Comparison of ENCODE assay signal across 7 cellular contexts in the genomic region with DNA sequence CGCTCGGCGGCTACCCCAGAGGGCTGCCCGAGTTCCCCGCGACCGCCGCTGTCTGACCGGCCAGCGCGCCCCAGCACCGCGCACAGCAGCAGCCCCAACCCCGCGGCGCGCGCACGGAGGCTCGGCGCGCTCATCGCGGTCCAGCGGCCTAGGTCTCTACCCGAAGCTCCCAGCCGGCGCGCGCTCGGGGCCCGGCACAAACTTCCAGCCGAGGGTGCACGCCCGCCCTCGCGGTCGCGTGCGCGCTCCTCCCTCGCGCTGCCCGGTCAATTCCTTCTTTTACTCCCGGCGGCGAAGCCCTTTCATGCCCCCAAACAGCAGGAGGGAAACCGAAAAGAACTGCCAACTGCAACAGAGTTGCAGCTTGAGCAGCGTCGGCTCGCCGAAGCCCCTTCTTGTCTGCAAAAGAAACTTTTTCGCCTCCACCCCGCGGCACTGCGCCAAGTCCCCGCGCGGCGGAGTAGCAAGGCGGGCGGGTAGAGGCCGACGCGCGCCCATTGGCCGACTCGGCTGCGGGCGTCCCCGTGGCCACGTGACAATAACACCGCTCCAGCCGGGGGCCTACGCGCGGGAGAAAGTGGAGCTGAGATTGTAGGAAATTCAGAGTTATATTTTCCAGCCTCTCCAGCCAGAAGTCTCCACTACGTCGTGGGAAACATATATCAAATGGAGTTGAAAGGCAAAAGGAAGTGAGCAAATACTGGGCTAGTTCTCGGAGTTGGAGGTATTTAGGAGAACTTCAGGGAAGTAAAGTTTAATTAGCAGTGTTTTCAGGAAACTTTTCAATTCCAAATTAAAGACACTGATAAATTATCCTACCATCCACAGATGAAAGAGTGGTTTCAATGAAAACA. TPM values are rescaled to one million over a fixed set of nuclear protein-coding genes. Genes with fewer than 3 reads are reported as not detected.
DNase-seq lines count a peak whose midpoint lies in the region; ATAC-seq and TF ChIP-seq lines count a peak whose summit lies in the region.

Gene LRIG3 (minus strand): TSS at position 403 of the 854 bp plus-strand sequence. CDS start 269 bp downstream, at position 134.

- H3K27ac ChIP-seq in duodenal mucosa (ENCODE audit: low read depth, low read length) (peak within 1 kb of the TSS; percentile 84), left lung (peak within 1 kb of the TSS; percentile 86 to 97)

- H3K9me3 ChIP-seq in duodenal mucosa (ENCODE audit: control insufficient read depth in 1 of 2, low read length in 2 of 2) = no peaks in the 10 kb centered on the region
- no peaks in the 10 kb centered on the region for H3K9me3 ChIP-seq in left lung

- TF ChIP-seq CTCF in GM12865 (IDR thresholded peaks at IDR 0.05; ENCODE audit: insufficient read depth, low read depth, low read length, missing control alignments) (peak; percentile 18), left lung (IDR thresholded peaks at IDR 0.05) (no peak)

- peaks cover 13 to 32% of the 10 kb centered on the region in 2 donors for H3K4me1 ChIP-seq in duodenal mucosa (ENCODE audit: control insufficient read depth in 1 of 2, insufficient read depth in 2 of 2, low read length in 2 of 2)
- H3K4me1 ChIP-seq in left lung = peaks cover 0 to 3% of the 10 kb centered on the region in 2 donors

- intact Hi-C loops in left lung (cut with DNase I) = no loop called here

- DNase-seq in GM12865 (ENCODE audit: low read depth) = peak; percentile 91
- peak; percentile 88 for DNase-seq in HuH-7 (ENCODE audit: low spot score)
- peak; percentile 85 for DNase-seq in SK-N-DZ (ENCODE audit: low spot score)
- DNase-seq in left lung = peak; percentile 89 to 90
- peak; percentile 26 for DNase-seq in stimulated activated naive CD8-positive, alpha-beta T cell treated with anti-CD3 and anti-CD28 coated beads, Interleukin-15, Interleukin-2, amounts not matched to agents 100 U/mL and 50 U/mL, for 24 hours

- H3K36me3 ChIP-seq in duodenal mucosa (ENCODE audit: control insufficient read depth in 1 of 2, insufficient read depth in 2 of 2, low read length in 2 of 2) (no peaks in the 10 kb centered on the region), left lung (no peaks in the 10 kb centered on the region)

- peak within 1 kb of the TSS; percentile 70 to 84 for H3K9ac ChIP-seq in duodenal mucosa (ENCODE audit: low read depth in 1 of 2, low read length in 2 of 2)

- H3K27me3 ChIP-seq in duodenal mucosa (ENCODE audit: control insufficient read depth in 1 of 2, insufficient read depth in 2 of 2, low read length in 2 of 2) (no peaks in the 10 kb centered on the region), left lung (peaks cover 0 to 33% of the 10 kb centered on the region in 2 donors)

- peak; percentile 83 for ATAC-seq in GM21786 (IDR thresholded peaks at IDR 0.05; ENCODE audit: unreplicated experiment)
- peak; percentile 85 for ATAC-seq in left lung
- no peak for ATAC-seq in stimulated activated naive CD8-positive, alpha-beta T cell treated with anti-CD3 and anti-CD28 coated beads, Interleukin-15, Interleukin-2, amounts not matched to agents 100 U/mL and 50 U/mL, for 24 hours

- peak within 1 kb of the TSS; percentile 90 for H3K4me3 ChIP-seq in GM12865 (ENCODE audit: low read depth, low read length)
- peak within 1 kb of the TSS; percentile 81 to 92 for H3K4me3 ChIP-seq in duodenal mucosa (ENCODE audit: low read depth in 1 of 2, low read length in 2 of 2)
- peak within 1 kb of the TSS; percentile 61 to 66 for H3K4me3 ChIP-seq in left lung

RNA-seq across cellular contexts. Expression of gene LRIG3, which starts in this region (rescaled TPM):
- 7.2 and 10.4 TPM in 2 replicates for polyA plus RNA-seq in SK-N-DZ (2014; cell fraction: cytosol; rRNA removed)
- 19.5 and 21.1 TPM in 2 replicates for polyA plus RNA-seq in SK-N-DZ (2014; cell fraction: nucleus; rRNA removed)
- 10 to 100 TPM; 26.8 to 28.6 TPM for total RNA-seq in left lung

Comparison
In these comparisons a context has a peak if more than half of its experiments do, and no peak if none do; other contexts are left out.
1. DNase-seq: peak in every context shown above with its lines; median percentile 91 in GM12865; 90 in left lung; 88 in HuH-7; 85 in SK-N-DZ; 26 in stimulated activated naive CD8-positive, alpha-beta T cell treated with anti-CD3 and anti-CD28 coated beads, Interleukin-15, Interleukin-2, amounts not matched to agents 100 U/mL and 50 U/mL, for 24 hours.